In the genomic region with DNA sequence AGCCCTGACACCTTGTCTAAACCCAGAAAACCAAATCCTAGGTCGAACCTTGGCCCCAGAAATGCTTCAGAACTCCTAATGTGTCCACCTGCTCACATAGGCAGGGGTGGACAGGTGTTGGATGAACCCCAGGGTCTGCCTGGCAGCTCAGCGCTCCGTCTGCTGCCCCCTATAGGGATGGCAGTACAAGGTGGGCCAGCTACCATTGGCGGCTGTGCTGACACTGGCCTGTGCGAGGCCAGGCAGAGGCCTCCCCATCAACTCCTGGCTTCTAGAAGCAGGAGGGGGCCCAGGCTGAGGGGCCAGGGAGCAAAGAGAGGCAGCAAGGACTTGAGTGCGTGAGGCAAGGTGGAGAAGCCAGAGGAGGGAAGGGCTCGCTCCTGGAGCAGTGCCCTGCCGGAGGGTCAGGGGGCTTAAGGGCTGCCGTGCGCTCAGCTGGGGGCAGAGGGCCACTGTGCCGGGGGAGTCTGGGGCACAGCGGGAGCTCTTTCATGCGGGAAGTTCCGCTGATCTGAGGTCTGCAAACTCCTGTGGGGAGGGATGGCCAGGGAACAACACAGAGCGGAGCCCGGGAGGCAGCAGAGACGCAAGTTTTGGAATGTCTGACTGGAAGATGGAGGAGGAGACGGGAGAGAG, we compare ENCODE assay signal across 27 cellular contexts. TPM values are rescaled to one million over a fixed set of nuclear protein-coding genes. Genes with fewer than 3 reads are reported as not detected.
A peak's percentile ranks its signal among the peaks of the same experiment; 100 is the strongest.
DNase-seq lines count a peak whose midpoint lies in the region; ATAC-seq and TF ChIP-seq lines count a peak whose summit lies in the region.
"Had no signal": no experiment of that assay in that cellular context is flagged by ENCODE, and none has a peak within 500 bp of the region (broad histone marks: within the 10 kb centered on the region; RNA-seq: fewer than 3 reads in every experiment).

No MANE protein-coding gene starts in this region.

- no peaks in the 10 kb centered on the region for H3K79me2 ChIP-seq in GM23338 (replicated peaks; ENCODE audit: insufficient read depth)
- H3K79me2 ChIP-seq: parathyroid adenoma had no signal

- DNase-seq in GM23338 (ENCODE audit: low spot score) (peak; percentile 56), nephron progenitor cell (peak; percentile 10), H4 (ENCODE audit: low spot score) (no peak), OCI-M1 (lab: John Stamatoyannopoulos, UW) (no peak)
- DNase-seq in effector memory CD4-positive, alpha-beta T cell = no peak
- DNase-seq in stimulated activated CD4-positive, alpha-beta T cell treated with anti-CD3 and anti-CD28 coated beads, Interleukin-15, amount 100 ng/mL, for 24 hours = no peak
- DNase-seq: activated CD4-positive, alpha-beta T cell treated with anti-CD3 and anti-CD28 coated beads for 1 hour; activated effector memory CD4-positive, alpha-beta T cell treated with anti-CD3 and anti-CD28 coated beads, Interleukin-2, amount 50 U/mL, for 16 hours; activated naive CD8-positive, alpha-beta T cell treated with anti-CD3 and anti-CD28 coated beads, Interleukin-2, amount 10 ng/mL, durations not matched to agents 7 days and 5 days; central memory CD4-positive, alpha-beta T cell; COR-L47; DMS53; GOT3; natural killer cell; NCI-H1105 treated with DMSO at 0.1 percent for 48 hours; NCI-H2081; NCI-H510A; uterus had no signal

- H3K36me3 ChIP-seq in GM23338 (ENCODE audit: insufficient read depth) (no peaks in the 10 kb centered on the region), HUES6 (ENCODE audit: control insufficient read depth, insufficient read depth, low read length) (no peaks in the 10 kb centered on the region)
- H3K36me3 ChIP-seq in effector memory CD4-positive, alpha-beta T cell (ENCODE audit: control insufficient read depth, insufficient read depth, low read length) = no peaks in the 10 kb centered on the region
- H3K36me3 ChIP-seq: BLaER1 treated with 17β-estradiol and CSF1 and Interleukin-3, amounts not matched to agents 10 nM and 100 nM; uterus had no signal

- H3K27ac ChIP-seq in GM23338 (ENCODE audit: low read depth) (no peak overlapping the region), HUES6 (ENCODE audit: low read depth, low read length) (no peak overlapping the region)
- H3K27ac ChIP-seq in effector memory CD4-positive, alpha-beta T cell (ENCODE audit: insufficient read depth, low read length, poor library complexity, severe bottlenecking) = no peak overlapping the region
- H3K27ac ChIP-seq: BLaER1 treated with 17β-estradiol and CSF1 and Interleukin-3, amounts not matched to agents 10 nM and 100 nM; parathyroid adenoma; RWPE1; uterus had no signal

- peak; percentile 81 for ATAC-seq in GM23338
- ATAC-seq: K562, natural killer cell, right cardiac atrium had no signal

- no peak overlapping the region for H3K9ac ChIP-seq in HUES6 (ENCODE audit: low read length)
- H3K9ac ChIP-seq: BLaER1 treated with 17β-estradiol and CSF1 and Interleukin-3, amounts not matched to agents 10 nM and 100 nM; parathyroid adenoma had no signal

- H3K9me2 ChIP-seq in GM23338 (ENCODE audit: insufficient read depth) = no peaks in the 10 kb centered on the region

- no peaks in the 10 kb centered on the region for H4K20me1 ChIP-seq in GM23338 (replicated peaks; ENCODE audit: insufficient read depth)

- H3K27me3 Mint-ChIP-seq in GM23338 (ENCODE audit: insufficient read depth, low read depth, poor library complexity) = peaks cover 5% of the 10 kb centered on the region
- peaks cover 9% of the 10 kb centered on the region for H3K27me3 Mint-ChIP-seq in dendritic cell treated with granulocyte-macrophage colony-stimulating factor and Interleukin-4, amounts not matched to agents 40 ng/mL and 50 ng/mL, for 4 days
- H3K27me3 Mint-ChIP-seq in nephron progenitor cell (ENCODE audit: low read depth, poor library complexity) = peaks cover 12% of the 10 kb centered on the region
- H3K27me3 Mint-ChIP-seq: stimulated activated naive CD8-positive, alpha-beta T cell treated with anti-CD3 and anti-CD28 coated beads, Interleukin-15, Interleukin-2, amounts not matched to agents 100 ng/mL and 50 ng/mL, for 24 hours had no signal

- TF ChIP-seq CTCF in GM23338 (conservative IDR thresholded peaks at IDR 0.05; ENCODE audit: low read depth in 2 of 2) (peak; percentile 36 to 60; a peak in 3 of 4 replicates), nephron progenitor cell (IDR thresholded peaks at IDR 0.05) (no peak)

- no peak overlapping the region for H2AFZ ChIP-seq in GM23338
- H2AFZ ChIP-seq: parathyroid adenoma had no signal

- H3K4me1 ChIP-seq in GM23338 (ENCODE audit: insufficient read depth) (no peaks in the 10 kb centered on the region), HUES6 (ENCODE audit: control insufficient read depth, insufficient read depth, low read length) (peaks cover 13% of the 10 kb centered on the region; the same call in 1 of the 2 replicates)
- H3K4me1 ChIP-seq in effector memory CD4-positive, alpha-beta T cell (ENCODE audit: control insufficient read depth, insufficient read depth, low read length, poor library complexity, severe bottlenecking) = no peaks in the 10 kb centered on the region
- H3K4me1 ChIP-seq: parathyroid adenoma, uterus had no signal

- H3K36me3 Mint-ChIP-seq in GM23338 (ENCODE audit: low read depth) (no peaks in the 10 kb centered on the region), nephron progenitor cell (ENCODE audit: low read depth) (no peaks in the 10 kb centered on the region)
- H3K36me3 Mint-ChIP-seq in dendritic cell treated with granulocyte-macrophage colony-stimulating factor and Interleukin-4, amounts not matched to agents 40 ng/mL and 50 ng/mL, for 4 days (ENCODE audit: low read depth) = no peaks in the 10 kb centered on the region
- H3K36me3 Mint-ChIP-seq: activated naive CD8-positive, alpha-beta T cell treated with anti-CD3 and anti-CD28 coated beads, Interleukin-2, amount 10 ng/mL, durations not matched to agents 7 days and 5 days; natural killer cell had no signal

- intact Hi-C loops in dendritic cell treated with granulocyte-macrophage colony-stimulating factor and Interleukin-4, amounts not matched to agents 40 ng/mL and 50 ng/mL, for 4 days (cut with micrococcal nuclease) = no loop called here

- H3F3A ChIP-seq in GM23338 (replicated peaks; ENCODE audit: low read depth) = no peaks in the 10 kb centered on the region

- no peak overlapping the region for H3K4me2 ChIP-seq in GM23338
- H3K4me2 ChIP-seq: BLaER1 treated with 17β-estradiol and CSF1 and Interleukin-3, amounts not matched to agents 10 nM and 100 nM had no signal

- H3K27me3 ChIP-seq in GM23338 (ENCODE audit: insufficient read depth) = no peaks in the 10 kb centered on the region
- peaks cover 6% of the 10 kb centered on the region; the same call in 1 of the 2 replicates for H3K27me3 ChIP-seq in HUES6 (ENCODE audit: control insufficient read depth, insufficient read depth, low read length)
- no peaks in the 10 kb centered on the region for H3K27me3 ChIP-seq in effector memory CD4-positive, alpha-beta T cell (replicated peaks; ENCODE audit: control insufficient read depth, insufficient read depth, low read length, poor library complexity, severe bottlenecking)
- H3K27me3 ChIP-seq: uterus had no signal

- peaks cover 27% of the 10 kb centered on the region for H3K4me1 Mint-ChIP-seq in GM23338
- H3K4me1 Mint-ChIP-seq in dendritic cell treated with granulocyte-macrophage colony-stimulating factor and Interleukin-4, amounts not matched to agents 40 ng/mL and 50 ng/mL, for 4 days (ENCODE audit: low read depth) = peaks cover 14% of the 10 kb centered on the region
- peaks cover 67% of the 10 kb centered on the region for H3K4me1 Mint-ChIP-seq in nephron progenitor cell

- H3K9me3 ChIP-seq in HUES6 (ENCODE audit: control insufficient read depth, insufficient read depth, low read depth, low read length) = peaks cover 17% of the 10 kb centered on the region; the same call in 1 of the 2 replicates
- H3K9me3 ChIP-seq in effector memory CD4-positive, alpha-beta T cell (ENCODE audit: control insufficient read depth, low read length) = no peaks in the 10 kb centered on the region
- H3K9me3 ChIP-seq: uterus had no signal

- H3K4me3 ChIP-seq in GM23338 (no peak overlapping the region), HUES6 (ENCODE audit: low read depth, low read length) (peak overlapping the region; percentile 2; the same call in 1 of the 2 replicates)
- H3K4me3 ChIP-seq in effector memory CD4-positive, alpha-beta T cell (ENCODE audit: insufficient read depth, low read depth, low read length, poor library complexity, severe bottlenecking) = no peak overlapping the region
- H3K4me3 ChIP-seq: BLaER1 treated with 17β-estradiol and CSF1 and Interleukin-3, amounts not matched to agents 10 nM and 100 nM; K562; uterus had no signal

- no peak overlapping the region for H3K4me3 Mint-ChIP-seq in GM23338
- no peak overlapping the region for H3K4me3 Mint-ChIP-seq in dendritic cell treated with granulocyte-macrophage colony-stimulating factor and Interleukin-4, amounts not matched to agents 40 ng/mL and 50 ng/mL, for 4 days
- H3K4me3 Mint-ChIP-seq in nephron progenitor cell = peak overlapping the region; percentile 59
- H3K4me3 Mint-ChIP-seq: activated naive CD8-positive, alpha-beta T cell treated with anti-CD3 and anti-CD28 coated beads, Interleukin-2, amount 10 ng/mL, durations not matched to agents 7 days and 5 days; natural killer cell; stimulated activated naive CD8-positive, alpha-beta T cell treated with anti-CD3 and anti-CD28 coated beads, Interleukin-15, Interleukin-2, amounts not matched to agents 100 ng/mL and 50 ng/mL, for 24 hours; T-helper 1 cell treated with Interleukin-12 subunit alpha and Interleukin-12 subunit beta and Interleukin-4 antibody, amounts not matched to agents 30 μg/mL and 1 μg/mL, for 36 hours had no signal

- H3K9me3 Mint-ChIP-seq in GM23338 = no peaks in the 10 kb centered on the region
- no peaks in the 10 kb centered on the region for H3K9me3 Mint-ChIP-seq in dendritic cell treated with granulocyte-macrophage colony-stimulating factor and Interleukin-4, amounts not matched to agents 40 ng/mL and 50 ng/mL, for 4 days
- H3K9me3 Mint-ChIP-seq in nephron progenitor cell = peaks cover 85% of the 10 kb centered on the region
- H3K9me3 Mint-ChIP-seq: activated naive CD8-positive, alpha-beta T cell treated with anti-CD3 and anti-CD28 coated beads, Interleukin-2, amount 10 ng/mL, durations not matched to agents 7 days and 5 days; natural killer cell; stimulated activated naive CD8-positive, alpha-beta T cell treated with anti-CD3 and anti-CD28 coated beads, Interleukin-15, Interleukin-2, amounts not matched to agents 100 ng/mL and 50 ng/mL, for 24 hours; T-helper 1 cell treated with Interleukin-12 subunit alpha and Interleukin-12 subunit beta and Interleukin-4 antibody, amounts not matched to agents 30 μg/mL and 1 μg/mL, for 36 hours had no signal

- H3K27ac Mint-ChIP-seq in GM23338 (no peak overlapping the region), nephron progenitor cell (peak overlapping the region; percentile 97)
- peak overlapping the region; percentile 54 for H3K27ac Mint-ChIP-seq in dendritic cell treated with granulocyte-macrophage colony-stimulating factor and Interleukin-4, amounts not matched to agents 40 ng/mL and 50 ng/mL, for 4 days
- H3K27ac Mint-ChIP-seq: activated naive CD8-positive, alpha-beta T cell treated with anti-CD3 and anti-CD28 coated beads, Interleukin-2, amount 10 ng/mL, durations not matched to agents 7 days and 5 days; stimulated activated naive CD8-positive, alpha-beta T cell treated with anti-CD3 and anti-CD28 coated beads, Interleukin-15, Interleukin-2, amounts not matched to agents 100 ng/mL and 50 ng/mL, for 24 hours; T-helper 1 cell treated with Interleukin-12 subunit alpha and Interleukin-12 subunit beta and Interleukin-4 antibody, amounts not matched to agents 30 μg/mL and 1 μg/mL, for 36 hours had no signal

RNA-seq across cellular contexts. Expression of a gene that starts 20.6 kb away (rescaled TPM):
- 18.3 and 30.2 TPM in 2 replicates for total RNA-seq in GM23338 (2014; rRNA removed; shearing (Covaris generic))
- 19.4 and 23.9 TPM in 2 replicates for polyA plus RNA-seq in GM23338 (2016; fragmentation: Nextera tagmentation; extraction: Ambion mirVana)
- total RNA-seq in H4 (2014; rRNA removed; shearing (Covaris generic)) = 31.4 and 36.2 TPM in 2 replicates

Comparison
In these comparisons a context has a peak if more than half of its experiments do, and no peak if none do; other contexts are left out.
1. DNase-seq: peak in GM23338 (single experiment) and nephron progenitor cell (single experiment); none in H4 (single experiment), effector memory CD4-positive, alpha-beta T cell (0 of 3), OCI-M1 (single experiment) and stimulated activated CD4-positive, alpha-beta T cell treated with anti-CD3 and anti-CD28 coated beads, Interleukin-15, amount 100 ng/mL, for 24 hours (single experiment).